ENCODE assay signal across 8 cellular contexts in genomic region chr19:43639507-43640423, GRCh38. TPM values are rescaled to one million over a fixed set of nuclear protein-coding genes. Genes with fewer than 3 reads are reported as not detected.
DNase-seq lines count a peak whose midpoint lies in the region; ATAC-seq and TF ChIP-seq lines count a peak whose summit lies in the region.

Gene CADM4, minus strand, starts transcription at chr19:43639850. Its CDS starts 60 bp downstream, at chr19:43639790.

- peak within 1 kb of the TSS; percentile 77 for H3K4me3 Mint-ChIP-seq in osteocyte (ENCODE audit: unreplicated experiment)

- no peaks in the 10 kb centered on the region for H3K9me3 ChIP-seq in OCI-LY1 (ENCODE audit: low read length)

- H3K27me3 ChIP-seq in OCI-LY1 (ENCODE audit: insufficient read depth, low read length) = 0 out of 2 replicates have a peak, but pooled peaks cover 13% of the 10 kb centered on the region

- no peak within 1 kb of the TSS for H3K27ac Mint-ChIP-seq in osteocyte (ENCODE audit: unreplicated experiment)

- peaks cover 20% of the 10 kb centered on the region for H3K4me1 Mint-ChIP-seq in osteocyte (ENCODE audit: unreplicated experiment)

- H3F3A ChIP-seq in OCI-LY1 (ENCODE audit: insufficient read depth, low read length) = no peaks in the 10 kb centered on the region

- DNase-seq in GM03348 (ENCODE audit: low spot score) (peak; percentile 74), globus pallidus (ENCODE audit: low spot score) (peak; percentile 56), osteocyte (ENCODE audit: extremely low spot score, unreplicated experiment) (no peak)
- peak in 3 of 4 experiments; percentile 21 to 60 (median 39) for DNase-seq in activated naive CD4-positive, alpha-beta T cell (lab: John Stamatoyannopoulos, UW)

- H3K9ac ChIP-seq in OCI-LY1 (ENCODE audit: low read length) = no peak within 1 kb of the TSS

- H3K36me3 Mint-ChIP-seq in osteocyte (ENCODE audit: unreplicated experiment) = no peaks in the 10 kb centered on the region

- TF ChIP-seq CTCF in OCI-LY1 (IDR thresholded peaks at IDR 0.05; ENCODE audit: low read length) (no peak), osteocyte (IDR thresholded peaks at IDR 0.05) (no peak)

- no peaks in the 10 kb centered on the region for H3K36me3 ChIP-seq in OCI-LY1 (ENCODE audit: insufficient read depth, low read length)

- no peaks in the 10 kb centered on the region for H3K9me3 Mint-ChIP-seq in osteocyte (ENCODE audit: unreplicated experiment)

- H3K79me2 ChIP-seq in OCI-LY1 (ENCODE audit: insufficient read depth, low read length) = no peaks in the 10 kb centered on the region

- H3K27ac ChIP-seq in OCI-LY1 (ENCODE audit: low read depth, low read length, poor library complexity, severe bottlenecking) = no peak within 1 kb of the TSS

- peaks cover 28% of the 10 kb centered on the region for H3K27me3 Mint-ChIP-seq in osteocyte (ENCODE audit: unreplicated experiment)

- H3K9me2 ChIP-seq in OCI-LY1 (ENCODE audit: low read depth, low read length) = no peaks in the 10 kb centered on the region

- peak within 1 kb of the TSS; percentile 46 for H3K4me3 ChIP-seq in OCI-LY1 (ENCODE audit: low read depth, low read length, poor library complexity, severe bottlenecking)

- H3K4me1 ChIP-seq in OCI-LY1 (ENCODE audit: insufficient read depth, low read length, severe bottlenecking) = peaks cover 3% of the 10 kb centered on the region

- ATAC-seq in HG03520 (IDR thresholded peaks at IDR 0.05; ENCODE audit: unreplicated experiment) (no peak), GM18858 (IDR thresholded peaks at IDR 0.05; ENCODE audit: unreplicated experiment) (no peak), GM19397 (IDR thresholded peaks at IDR 0.05; ENCODE audit: unreplicated experiment) (no peak)

- H3K4me2 ChIP-seq in OCI-LY1 (ENCODE audit: low read length) = peak within 1 kb of the TSS; percentile 51; the same call in 1 of the 2 replicates

- no peaks in the 10 kb centered on the region for H4K20me1 ChIP-seq in OCI-LY1 (ENCODE audit: insufficient read depth, low read length)

- no peak within 1 kb of the TSS for H2AFZ ChIP-seq in OCI-LY1 (ENCODE audit: low read length)

RNA-seq across cellular contexts. Expression of gene CADM4, which starts in this region (rescaled TPM):
- 8.8 and 9.0 TPM in 2 replicates for total RNA-seq in osteocyte
